In genomic region chr6:1424306-1424927, GRCh38 we compare ENCODE assay signal across 8 cellular contexts. TPM values are rescaled to one million over a fixed set of nuclear protein-coding genes. Genes with fewer than 3 reads are reported as not detected.
A peak's percentile ranks its signal among the peaks of the same experiment; 100 is the strongest.
DNase-seq lines count a peak whose midpoint lies in the region; ATAC-seq, FAIRE-seq and TF ChIP-seq lines count a peak whose summit lies in the region.

No MANE protein-coding gene starts in this region.

- H3F3A ChIP-seq in OCI-LY1 (ENCODE audit: insufficient read depth, low read length) = no peaks in the 10 kb centered on the region

- H3K27ac ChIP-seq in C4-2B (no peak overlapping the region), OCI-LY1 (ENCODE audit: low read depth, low read length, poor library complexity, severe bottlenecking) (no peak overlapping the region), HepG2 (ENCODE audit: extremely low read length, insufficient read depth, low read length) (no peak overlapping the region)

- in situ Hi-C loops in HepG2 (cut with HindIII; ENCODE audit: extremely low pct_ligation_motif_present, low pct_unique_long_range_greater_than_20kb) = no loop called here

- FAIRE-seq in bronchial epithelial cell (lab: Jason Lieb, UNC) = peak; percentile 18
- peak; percentile 90 for FAIRE-seq in HepG2 (lab: Jason Lieb, UNC)

- TF ChIP-seq EP300 in HepG2 (IDR thresholded peaks at IDR 0.05; ENCODE audit: low read depth in 2 of 2, low read length in 2 of 2) (no peak), HepG2 (CRISPR knock-in tag; IDR thresholded peaks at IDR 0.05; ENCODE audit: borderline replicate concordance) (no peak)

- TF ChIP-seq POLR2A in HepG2 (IDR thresholded peaks at IDR 0.05; ENCODE audit: insufficient read depth in 1 of 2, low read depth in 2 of 2, low read length in 2 of 2) = no peak

- H3K36me3 ChIP-seq in OCI-LY1 (ENCODE audit: insufficient read depth, low read length) (no peaks in the 10 kb centered on the region), bronchial epithelial cell (ENCODE audit: control insufficient read depth, insufficient read depth, low read length) (no peaks in the 10 kb centered on the region), HepG2 (replicated peaks in 1 of 2; ENCODE audit: control insufficient read depth in 1 of 2, insufficient read depth in 2 of 2, low read length in 2 of 2) (no peaks in the 10 kb centered on the region)

- POLR2A ChIA-PET in HepG2 (lab: Yijun Ruan, JAX) = no interaction called here

- H3K9ac ChIP-seq in OCI-LY1 (ENCODE audit: low read length) (no peak overlapping the region), HepG2 (ENCODE audit: insufficient read depth, low read depth, low read length) (no peak overlapping the region)

- no peak overlapping the region for H2AFZ ChIP-seq in OCI-LY1 (ENCODE audit: low read length)
- H2AFZ ChIP-seq in HepG2 (ENCODE audit: low read length) = no peak overlapping the region

- intact Hi-C loops in HepG2 (cut with micrococcal nuclease; ENCODE audit: unreplicated experiment) = no loop called here

- no peaks in the 10 kb centered on the region for H4K20me1 ChIP-seq in OCI-LY1 (ENCODE audit: insufficient read depth, low read length)
- no peaks in the 10 kb centered on the region for H4K20me1 ChIP-seq in HepG2 (ENCODE audit: insufficient read depth, low read length)

- H3K27me3 ChIP-seq in OCI-LY1 (ENCODE audit: insufficient read depth, low read length) = no peaks in the 10 kb centered on the region
- H3K27me3 ChIP-seq in bronchial epithelial cell (ENCODE audit: control insufficient read depth, insufficient read depth, low read length) = no peaks in the 10 kb centered on the region
- peaks cover 2 to 28% of the 10 kb centered on the region in 2 experiments; a peak in 4 of 5 replicates for H3K27me3 ChIP-seq in HepG2 (ENCODE audit: control insufficient read depth in 1 of 2, insufficient read depth in 2 of 2, low read length in 2 of 2)

- 9% methylated on average over 16 of the region's 16 CpGs for whole genome bisulfite sequencing in HepG2 (ENCODE audit: low lambda C conversion rate)

- H3K79me2 ChIP-seq in OCI-LY1 (ENCODE audit: insufficient read depth, low read length) = no peaks in the 10 kb centered on the region
- no peaks in the 10 kb centered on the region for H3K79me2 ChIP-seq in HepG2 (ENCODE audit: insufficient read depth, low read length)

- ATAC-seq in HepG2 (peak; percentile 95), HG03095 (IDR thresholded peaks at IDR 0.05; ENCODE audit: unreplicated experiment) (no peak), HG03565 (IDR thresholded peaks at IDR 0.05; ENCODE audit: unreplicated experiment) (no peak)

- CTCF ChIA-PET in HepG2 (lab: Yijun Ruan, JAX; ENCODE audit: low intra/inter-chr PET ratio, low total read pairs) = interaction anchor here (0.7 to 1.3 kb wide), 4 partner anchors 12 to 831 kb away, joined by 3 to 7 read pairs (median 4); no protein-coding TSS in a partner anchor

- DNase-seq in GM19238 (ENCODE audit: insufficient read length, low spot score) (peak; percentile 44), bronchial epithelial cell (ENCODE audit: low read depth) (peak; percentile 58), HepG2 (ENCODE audit: low spot score) (peak; percentile 54), DMS153 (lab: John Stamatoyannopoulos, UW) (no peak)

- BruUV-seq in HepG2 (replicated peaks; lab: Mats Ljungman, UMichigan) = no TSS peak

- H3K4me3 ChIP-seq in OCI-LY1 (ENCODE audit: low read depth, low read length, poor library complexity, severe bottlenecking) (no peak overlapping the region), bronchial epithelial cell (ENCODE audit: low read depth, low read length) (no peak overlapping the region), HepG2 (replicated peaks in 1 of 3; ENCODE audit: insufficient read depth in 1 of 3, low read depth in 2 of 3, low read length in 3 of 3) (no peak overlapping the region)

- TF ChIP-seq RAD21 in HepG2 (CRISPR knock-in tag; IDR thresholded peaks at IDR 0.05) = peak; percentile 38; the same call in 1 of the 2 replicates

- no peaks in the 10 kb centered on the region for H3K9me2 ChIP-seq in OCI-LY1 (ENCODE audit: low read depth, low read length)

- TF ChIP-seq CTCF in C4-2B (conservative IDR thresholded peaks at IDR 0.05) = peak; percentile 88
- peak; percentile 70 for TF ChIP-seq CTCF in OCI-LY1 (IDR thresholded peaks at IDR 0.05; ENCODE audit: low read length)
- peak; percentile 78 for TF ChIP-seq CTCF in bronchial epithelial cell (IDR thresholded peaks at IDR 0.05; ENCODE audit: insufficient read depth, low read length, severe bottlenecking)
- peak; percentile 76 for TF ChIP-seq CTCF in HepG2 (CRISPR knock-in tag; IDR thresholded peaks at IDR 0.05)

- H3K4me1 ChIP-seq in OCI-LY1 (ENCODE audit: insufficient read depth, low read length, severe bottlenecking) (no peaks in the 10 kb centered on the region), HepG2 (ENCODE audit: insufficient read depth, low read length) (no peaks in the 10 kb centered on the region)

- H3K9me3 ChIP-seq in OCI-LY1 (ENCODE audit: low read length) (no peaks in the 10 kb centered on the region), HepG2 (ENCODE audit: low read length) (no peaks in the 10 kb centered on the region)

- H3K4me2 ChIP-seq in OCI-LY1 (ENCODE audit: low read length) = no peak overlapping the region
- no peak overlapping the region for H3K4me2 ChIP-seq in HepG2 (ENCODE audit: low read depth, low read length)

TF ChIP-seq in HepG2, 621 proteins besides CTCF, POLR2A, EP300 and RAD21 (continues in another document):
- TF ChIP-seq SMC3 (IDR thresholded peaks at IDR 0.05; ENCODE audit: low read length) = peak; percentile 49; the same call in 1 of the 2 replicates
- no peak for TF ChIP-seq BHLHE40 (IDR thresholded peaks at IDR 0.05; ENCODE audit: low read length)
- TF ChIP-seq NR2F6 (IDR thresholded peaks at IDR 0.05) = no peak
- TF ChIP-seq NR2F6 (CRISPR knock-in tag; IDR thresholded peaks at IDR 0.05) = no peak
- no peak for TF ChIP-seq ZNF703 (CRISPR knock-in tag; IDR thresholded peaks at IDR 0.05; ENCODE audit: borderline replicate concordance)
- TF ChIP-seq IKZF5 (CRISPR knock-in tag; IDR thresholded peaks at IDR 0.05) = 0 out of 2 replicates have a peak, but pooled peaks have one; percentile 26
- no peak for TF ChIP-seq KDM6A (CRISPR knock-in tag; IDR thresholded peaks at IDR 0.05; ENCODE audit: low read depth)
- TF ChIP-seq SALL1 (CRISPR knock-in tag; IDR thresholded peaks at IDR 0.05) = peak; percentile 34; the same call in 1 of the 2 replicates
- TF ChIP-seq RXRA (CRISPR knock-in tag; IDR thresholded peaks at IDR 0.05) = no peak
- TF ChIP-seq KDM2A (CRISPR knock-in tag; IDR thresholded peaks at IDR 0.05; ENCODE audit: borderline replicate concordance, low read depth) = peak; percentile 47; the same call in 1 of the 2 replicates
- peak; percentile 73 for TF ChIP-seq STAG1 (CRISPR knock-in tag; IDR thresholded peaks at IDR 0.05)
- peak; percentile 76 for TF ChIP-seq ZNF629 (CRISPR knock-in tag; conservative IDR thresholded peaks at IDR 0.05)
- TF ChIP-seq ZNF296 (CRISPR knock-in tag; conservative IDR thresholded peaks at IDR 0.05) = no peak
- 0 out of 2 replicates have a peak, but pooled peaks have one; percentile 15 for TF ChIP-seq MIER2 (CRISPR knock-in tag; IDR thresholded peaks at IDR 0.05)

RNA-seq across cellular contexts. Expression of gene FOXF2, which starts 35.0 kb away (rescaled TPM):
- total RNA-seq in bronchial epithelial cell = under 0.01 TPM in 1 of 2 replicates, not detected in the other
- total RNA-seq in HepG2 (2016; rRNA removed; fragmentation: Illumina TruSeq; extraction: Trizol) = not detected in 2 replicates
- not detected in 2 replicates for total RNA-seq in HepG2 (2016; cell fraction: cytosol; rRNA removed; fragmentation: Illumina TruSeq; extraction: Trizol; ENCODE audit: low read depth)
- not detected in 2 replicates for total RNA-seq in HepG2 (2016; cell fraction: insoluble cytoplasmic fraction; rRNA removed; fragmentation: Illumina TruSeq; extraction: Trizol)
- total RNA-seq in HepG2 (2016; cell fraction: membrane; rRNA removed; fragmentation: Illumina TruSeq; extraction: Trizol) = not detected in 2 replicates
- total RNA-seq in HepG2 (2016; cell fraction: nucleus; rRNA removed; fragmentation: Illumina TruSeq; extraction: Trizol) = not detected in 2 replicates
- not detected in 2 replicates for polyA plus RNA-seq in HepG2 (2011; rRNA removed)
- polyA plus RNA-seq in HepG2 (2011; cell fraction: cytosol; rRNA removed) = 0.03 TPM in 2 replicates
- polyA plus RNA-seq in HepG2 (2011; cell fraction: nucleus; rRNA removed) = not detected in 2 replicates
- polyA plus RNA-seq in HepG2 (2012) = not detected in 2 replicates
- polyA plus RNA-seq in HepG2 (2016; cell fraction: cytosol; fragmentation: Illumina TruSeq; extraction: Trizol; ENCODE audit: low read depth) = not detected in 2 replicates
- not detected in 2 replicates for polyA plus RNA-seq in HepG2 (2016; cell fraction: insoluble cytoplasmic fraction; fragmentation: Illumina TruSeq; extraction: Trizol; ENCODE audit: low read depth)
- not detected in 2 replicates for polyA plus RNA-seq in HepG2 (2016; cell fraction: membrane; fragmentation: Illumina TruSeq; extraction: Trizol; ENCODE audit: low read depth)
- not detected in 2 replicates for polyA plus RNA-seq in HepG2 (2016; cell fraction: nucleus; fragmentation: Illumina TruSeq; extraction: Trizol; ENCODE audit: insufficient read depth, low read depth)
- 33.4 TPM in 1 of 2 replicates, not detected in the other for polyA minus RNA-seq in HepG2 (2011; rRNA and poly(A)+ RNA removed; ENCODE audit: low replicate concordance)
- polyA minus RNA-seq in HepG2 (2011; cell fraction: cytosol; rRNA and poly(A)+ RNA removed) = 0.26 and 0.30 TPM in 2 replicates
- polyA minus RNA-seq in HepG2 (2011; cell fraction: nucleus; rRNA and poly(A)+ RNA removed) = 0.13 TPM in 1 of 2 replicates, not detected in the other
